In the genomic region with DNA sequence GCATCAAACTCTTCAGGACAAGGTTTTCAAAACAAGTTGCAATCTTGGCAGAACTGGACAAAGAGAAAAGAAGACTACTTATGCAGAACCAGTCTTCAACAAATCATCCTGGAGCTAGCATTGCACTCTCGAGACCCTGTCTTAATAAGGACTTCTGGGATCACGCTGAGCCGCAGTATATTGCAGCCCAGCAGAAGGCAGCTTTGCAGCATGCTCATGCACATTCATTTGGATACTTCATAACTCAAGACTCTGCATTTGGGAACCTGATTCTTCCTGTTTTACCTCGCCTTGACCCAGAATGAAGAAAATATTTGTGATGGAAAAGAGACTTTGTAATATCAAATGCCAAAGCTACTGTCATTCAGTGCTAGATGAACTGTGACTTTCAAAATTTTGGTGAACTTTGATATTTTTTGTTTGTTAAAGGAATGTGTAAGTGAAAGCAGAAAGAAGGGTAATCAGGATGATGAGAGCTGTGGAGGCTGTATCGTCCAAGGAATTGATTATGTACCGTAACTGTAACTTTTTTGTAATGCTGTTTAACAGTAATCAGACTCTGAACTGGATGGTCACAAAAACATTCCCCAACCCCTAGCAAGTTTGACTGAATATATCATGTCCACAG, we compare ENCODE assay signal across 14 cellular contexts. TPM values are rescaled to one million over a fixed set of nuclear protein-coding genes. Genes with fewer than 3 reads are reported as not detected.
DNase-seq lines count a peak whose midpoint lies in the region; ATAC-seq and TF ChIP-seq lines count a peak whose summit lies in the region.
"Had no signal": no experiment of that assay in that cellular context is flagged by ENCODE, and none has a peak within 500 bp of the region (broad histone marks: within the 10 kb centered on the region; RNA-seq: fewer than 3 reads in every experiment).

No MANE protein-coding gene starts in this region.

- H3K4me1 Mint-ChIP-seq in MCF 10A (ENCODE audit: insufficient read depth, unreplicated experiment) = no peaks in the 10 kb centered on the region
- H3K4me1 Mint-ChIP-seq in activated CD8-positive, alpha-beta memory T cell treated with anti-CD3 and anti-CD28 coated beads, Interleukin-2, amount 10 ng/mL, durations not matched to agents 7 days and 5 days = no peaks in the 10 kb centered on the region
- H3K4me1 Mint-ChIP-seq: activated B cell treated with CpG ODN at 0.5 μM for 24 hours; activated naive CD8-positive, alpha-beta T cell treated with anti-CD3 and anti-CD28 coated beads, Interleukin-2, amount 50 U/mL, for 24 hours had no signal

- peaks cover 87% of the 10 kb centered on the region for H3K36me3 Mint-ChIP-seq in MCF 10A (ENCODE audit: insufficient read depth, unreplicated experiment)
- no peaks in the 10 kb centered on the region for H3K36me3 Mint-ChIP-seq in activated CD8-positive, alpha-beta memory T cell treated with anti-CD3 and anti-CD28 coated beads, Interleukin-2, amount 10 ng/mL, durations not matched to agents 7 days and 5 days

- POLR2A ChIA-PET in MCF 10A (lab: Yijun Ruan, JAX) = interaction anchor here (1.2 kb wide), 1 partner anchor 156 kb away, joined by 3 read pairs; the partner anchor contains the start of genes ABHD18 and MFSD8

- ATAC-seq in left lobe of liver = peak; percentile 78
- no peak for ATAC-seq in activated CD8-positive, alpha-beta memory T cell treated with anti-CD3 and anti-CD28 coated beads, Interleukin-2, amount 10 ng/mL, durations not matched to agents 7 days and 5 days
- ATAC-seq: activated naive CD8-positive, alpha-beta T cell treated with anti-CD3 and anti-CD28 coated beads, Interleukin-2, amount 50 U/mL, for 24 hours had no signal

- no peaks in the 10 kb centered on the region for H3K9me3 Mint-ChIP-seq in MCF 10A (ENCODE audit: unreplicated experiment)
- H3K9me3 Mint-ChIP-seq in activated CD8-positive, alpha-beta memory T cell treated with anti-CD3 and anti-CD28 coated beads, Interleukin-2, amount 10 ng/mL, durations not matched to agents 7 days and 5 days (ENCODE audit: low read depth) = no peaks in the 10 kb centered on the region
- H3K9me3 Mint-ChIP-seq: activated B cell treated with CpG ODN at 0.5 μM for 24 hours; activated naive CD8-positive, alpha-beta T cell treated with anti-CD3 and anti-CD28 coated beads, Interleukin-2, amount 50 U/mL, for 24 hours had no signal

- H2AFZ ChIP-seq in Loucy (ENCODE audit: low read length) = no peak overlapping the region

- no peak overlapping the region for H3K27ac Mint-ChIP-seq in MCF 10A (ENCODE audit: low read depth, unreplicated experiment)
- no peak overlapping the region for H3K27ac Mint-ChIP-seq in activated CD8-positive, alpha-beta memory T cell treated with anti-CD3 and anti-CD28 coated beads, Interleukin-2, amount 10 ng/mL, durations not matched to agents 7 days and 5 days
- H3K27ac Mint-ChIP-seq: activated B cell treated with CpG ODN at 0.5 μM for 24 hours; activated naive CD8-positive, alpha-beta T cell treated with anti-CD3 and anti-CD28 coated beads, Interleukin-2, amount 50 U/mL, for 24 hours had no signal

- no peaks in the 10 kb centered on the region for H3K27me3 Mint-ChIP-seq in MCF 10A (ENCODE audit: insufficient read depth, unreplicated experiment)
- H3K27me3 Mint-ChIP-seq in activated CD8-positive, alpha-beta memory T cell treated with anti-CD3 and anti-CD28 coated beads, Interleukin-2, amount 10 ng/mL, durations not matched to agents 7 days and 5 days = peaks cover 10% of the 10 kb centered on the region
- H3K27me3 Mint-ChIP-seq: activated B cell treated with CpG ODN at 0.5 μM for 24 hours had no signal

- intact Hi-C loops in MCF 10A (cut with micrococcal nuclease) = no loop called here

- no peak overlapping the region for H3K4me3 ChIP-seq in Loucy (ENCODE audit: low read length, poor library complexity, severe bottlenecking)
- no peak overlapping the region for H3K4me3 ChIP-seq in cardiac fibroblast (replicated peaks in 1 of 2; ENCODE audit: low read depth in 2 of 2, low read length in 2 of 2)
- H3K4me3 ChIP-seq: SK-N-MC had no signal

- H3K9me2 ChIP-seq in Loucy (replicated peaks; ENCODE audit: low read depth, low read length) = no peaks in the 10 kb centered on the region

- H3K9me3 ChIP-seq in Loucy (ENCODE audit: insufficient read depth, low read depth, low read length) = no peaks in the 10 kb centered on the region

- no peaks in the 10 kb centered on the region for H4K20me1 ChIP-seq in Loucy (ENCODE audit: insufficient read depth, low read length, poor library complexity, severe bottlenecking)

- H3K27me3 ChIP-seq in Loucy (ENCODE audit: insufficient read depth, low read length, poor library complexity, severe bottlenecking) = no peaks in the 10 kb centered on the region

- no peak overlapping the region for H3K4me2 ChIP-seq in Loucy (ENCODE audit: low read depth, low read length, poor library complexity, severe bottlenecking)

- H3K36me3 ChIP-seq in Loucy (ENCODE audit: insufficient read depth, low read length) = no peaks in the 10 kb centered on the region

- DNase-seq in EH (ENCODE audit: low read depth) (peak; percentile 38), cardiac fibroblast (ENCODE audit: low read depth in 2 of 2) (peak; percentile 18 to 48), left lobe of liver (ENCODE audit: low spot score) (no peak), MCF 10A (ENCODE audit: unreplicated experiment) (no peak), NCI-H187 (lab: John Stamatoyannopoulos, UW) (no peak)
- no peak for DNase-seq in activated CD8-positive, alpha-beta memory T cell treated with anti-CD3 and anti-CD28 coated beads, Interleukin-2, amount 10 ng/mL, durations not matched to agents 7 days and 5 days
- no peak for DNase-seq in activated naive CD4-positive, alpha-beta T cell (lab: John Stamatoyannopoulos, UW)
- DNase-seq: activated B cell treated with CpG ODN at 0.5 μM for 24 hours; activated CD8-positive, alpha-beta memory T cell treated with anti-CD3 and anti-CD28 coated beads, Interleukin-2, amount 50 U/mL, for 48 hours; activated naive CD8-positive, alpha-beta T cell treated with anti-CD3 and anti-CD28 coated beads, Interleukin-2, amount 50 U/mL, for 24 hours; effector memory CD4-positive, alpha-beta T cell; NCI-H2029 treated with DMSO at 0.1 percent for 48 hours had no signal

- H3K9ac ChIP-seq in Loucy (ENCODE audit: low read depth, low read length, poor library complexity, severe bottlenecking) = no peak overlapping the region

- no peaks in the 10 kb centered on the region for H3K4me1 ChIP-seq in Loucy (ENCODE audit: insufficient read depth, low read length, poor library complexity, severe bottlenecking)

- TF ChIP-seq CTCF in Loucy (conservative IDR thresholded peaks at IDR 0.05; ENCODE audit: low read length) = peak; percentile 36
- TF ChIP-seq CTCF in cardiac fibroblast (IDR thresholded peaks at IDR 0.05; ENCODE audit: low read depth, low read length) = peak; percentile 11
- no peak for TF ChIP-seq CTCF in MCF 10A (IDR thresholded peaks at IDR 0.05; ENCODE audit: unreplicated experiment)

- H3F3A ChIP-seq in Loucy (ENCODE audit: low read depth) = no peaks in the 10 kb centered on the region

- H3K4me3 Mint-ChIP-seq in MCF 10A (ENCODE audit: unreplicated experiment) = no peak overlapping the region
- H3K4me3 Mint-ChIP-seq in activated CD8-positive, alpha-beta memory T cell treated with anti-CD3 and anti-CD28 coated beads, Interleukin-2, amount 10 ng/mL, durations not matched to agents 7 days and 5 days = no peak overlapping the region
- H3K4me3 Mint-ChIP-seq: activated B cell treated with CpG ODN at 0.5 μM for 24 hours; activated naive CD8-positive, alpha-beta T cell treated with anti-CD3 and anti-CD28 coated beads, Interleukin-2, amount 50 U/mL, for 24 hours had no signal

- CTCF ChIA-PET in MCF 10A (lab: Yijun Ruan, JAX) = no interaction called here
- CTCF ChIA-PET in activated CD8-positive, alpha-beta memory T cell treated with anti-CD3 and anti-CD28 coated beads, Interleukin-2, amount 10 ng/mL, durations not matched to agents 7 days and 5 days (lab: Charles Lee) = no interaction called here

- no TSS peak for BruUV-seq in MCF 10A (replicated peaks; lab: Mats Ljungman, UMichigan)

- no peaks in the 10 kb centered on the region for H3K79me2 ChIP-seq in Loucy (ENCODE audit: insufficient read depth, low read length)

RNA-seq across cellular contexts. Expression of gene HSPA4L, which starts 27.2 kb away (rescaled TPM):
- 3.9 TPM for total RNA-seq in left lobe of liver
- 45.9 and 68.9 TPM in 2 replicates for total RNA-seq in MCF 10A (2022)
- total RNA-seq in activated CD8-positive, alpha-beta memory T cell treated with anti-CD3 and anti-CD28 coated beads, Interleukin-2, amount 10 ng/mL, durations not matched to agents 7 days and 5 days = 1 to 10 TPM in 1 of 2 experiments, under 1 TPM in 1; 0.15 to 1.3 TPM

Comparison
In these comparisons a context has a peak if more than half of its experiments do, and no peak if none do; other contexts are left out.
1. DNase-seq: peak in EH (single experiment) and cardiac fibroblast (2 of 2); none in left lobe of liver (single experiment), MCF 10A (single experiment), activated CD8-positive, alpha-beta memory T cell treated with anti-CD3 and anti-CD28 coated beads, Interleukin-2, amount 10 ng/mL, durations not matched to agents 7 days and 5 days (single experiment), NCI-H187 (0 of 2) and activated naive CD4-positive, alpha-beta T cell (0 of 4).